In the genomic region with DNA sequence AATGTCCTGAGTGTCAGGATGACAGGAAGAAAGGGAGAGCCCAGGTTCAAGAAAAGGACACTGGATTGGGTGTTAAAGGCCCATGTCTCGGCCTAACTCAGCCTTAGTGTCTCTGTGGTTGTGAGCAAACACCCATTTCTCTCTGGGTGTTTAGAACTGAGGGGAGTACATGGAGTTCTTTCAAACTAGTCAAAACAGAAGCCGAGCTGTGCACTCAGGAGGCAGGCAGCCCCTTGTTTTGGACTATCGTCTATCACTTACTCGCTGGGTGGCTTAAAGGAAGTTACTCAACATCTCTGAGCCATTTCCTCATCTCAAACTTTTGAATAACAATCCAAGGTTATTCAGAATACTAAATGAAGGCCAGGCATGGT, we compare ENCODE assay signal across 1 cellular context.
TF ChIP-seq lines count a peak whose summit lies in the region.

No MANE protein-coding gene starts in this region.

TF ChIP-seq in liver, 16 proteins besides CTCF, POLR2A, EP300 and RAD21:
- TF ChIP-seq, protein P1, sequence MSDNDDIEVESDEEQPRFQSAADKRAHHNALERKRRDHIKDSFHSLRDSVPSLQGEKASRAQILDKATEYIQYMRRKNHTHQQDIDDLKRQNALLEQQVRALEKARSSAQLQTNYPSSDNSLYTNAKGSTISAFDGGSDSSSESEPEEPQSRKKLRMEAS (IDR thresholded peaks at IDR 0.05), result no peak
- TF ChIP-seq TAF1 (conservative IDR thresholded peaks at IDR 0.05) (no peak), HNF4A (conservative IDR thresholded peaks at IDR 0.05) (no peak), EGR1 (IDR thresholded peaks at IDR 0.05; ENCODE audit: low read depth in 2 of 2) (no peak), FOXA2 (IDR thresholded peaks at IDR 0.05) (no peak), SP1 (IDR thresholded peaks at IDR 0.05) (no peak)
